Comparison of ENCODE assay signal across 12 cellular contexts in genomic region chr18:63683152-63683551, GRCh38. TPM values are rescaled to one million over a fixed set of nuclear protein-coding genes. Genes with fewer than 3 reads are reported as not detected.
DNase-seq lines count a peak whose midpoint lies in the region; TF ChIP-seq lines count a peak whose summit lies in the region.
"Had no signal": no experiment of that assay in that cellular context is flagged by ENCODE, and none has a peak within 500 bp of the region (broad histone marks: within the 10 kb centered on the region; RNA-seq: fewer than 3 reads in every experiment).

No MANE protein-coding gene starts in this region.

- H3K4me3 ChIP-seq in esophagus (ENCODE audit: low read depth in 1 of 2, low read length in 2 of 2) (no peak overlapping the region), BE2C (ENCODE audit: low read depth, low read length) (no peak overlapping the region), suprapubic skin (no peak overlapping the region)

- no peaks in the 10 kb centered on the region for H3K36me3 Mint-ChIP-seq in nephron progenitor cell (ENCODE audit: low read depth)
- H3K36me3 Mint-ChIP-seq: stimulated activated naive B cell treated with anti-CD40 and anti-IgM and Interleukin-4, amounts not matched to agents 10 μg/mL and 1 μg/mL and 100 μg/mL, for 72 hours had no signal

- H3K36me3 ChIP-seq in esophagus (ENCODE audit: control insufficient read depth in 2 of 2, insufficient read depth in 2 of 2, low read length in 1 of 2): no peaks in the 10 kb centered on the region
- H3K36me3 ChIP-seq in BE2C: no peaks in the 10 kb centered on the region
- H3K36me3 ChIP-seq in suprapubic skin: no peaks in the 10 kb centered on the region

- peak overlapping the region; percentile 26 for H3K27ac Mint-ChIP-seq in nephron progenitor cell
- H3K27ac Mint-ChIP-seq: stimulated activated naive B cell treated with anti-CD40 and anti-IgM and Interleukin-4, amounts not matched to agents 10 μg/mL and 1 μg/mL and 100 μg/mL, for 72 hours had no signal

- H3K9me3 ChIP-seq in esophagus (ENCODE audit: control insufficient read depth in 2 of 2, insufficient read depth in 1 of 2, low read depth in 1 of 2, low read length in 1 of 2) (no peaks in the 10 kb centered on the region), BE2C (no peaks in the 10 kb centered on the region), suprapubic skin (no peaks in the 10 kb centered on the region)

- H3K27me3 ChIP-seq in esophagus (ENCODE audit: control insufficient read depth in 1 of 2, insufficient read depth in 2 of 2, low read length in 2 of 2) (no peaks in the 10 kb centered on the region), BE2C (no peaks in the 10 kb centered on the region), suprapubic skin (no peaks in the 10 kb centered on the region)

- H3K9me3 Mint-ChIP-seq in nephron progenitor cell: peaks cover 5% of the 10 kb centered on the region

- no peak for TF ChIP-seq CTCF in nephron progenitor cell (IDR thresholded peaks at IDR 0.05)
- TF ChIP-seq CTCF in BE2C (IDR thresholded peaks at IDR 0.05; ENCODE audit: low read depth, low read length): no peak
- no peak for TF ChIP-seq CTCF in suprapubic skin (IDR thresholded peaks at IDR 0.05)

- TF ChIP-seq POLR2A in suprapubic skin (IDR thresholded peaks at IDR 0.05): no peak

- no peak for TF ChIP-seq EP300 in suprapubic skin (IDR thresholded peaks at IDR 0.05)

- H3K27ac ChIP-seq in esophagus (ENCODE audit: low read depth in 2 of 2, low read length in 1 of 2) (peak overlapping the region; percentile 26 to 87), suprapubic skin (no peak overlapping the region)

- peaks cover 18% of the 10 kb centered on the region for H3K4me1 Mint-ChIP-seq in nephron progenitor cell
- H3K4me1 Mint-ChIP-seq: stimulated activated naive B cell treated with anti-CD40 and anti-IgM and Interleukin-4, amounts not matched to agents 10 μg/mL and 1 μg/mL and 100 μg/mL, for 72 hours had no signal

- no peak overlapping the region for H3K4me3 Mint-ChIP-seq in nephron progenitor cell
- H3K4me3 Mint-ChIP-seq: stimulated activated naive B cell treated with anti-CD40 and anti-IgM and Interleukin-4, amounts not matched to agents 10 μg/mL and 1 μg/mL and 100 μg/mL, for 72 hours had no signal

- H3K27me3 Mint-ChIP-seq in nephron progenitor cell (ENCODE audit: low read depth, poor library complexity): peaks cover 4% of the 10 kb centered on the region

- peak; percentile 90 for DNase-seq in AG20443 (ENCODE audit: low spot score)
- DNase-seq in LHCN-M2 (ENCODE audit: low read depth): peak; percentile 89
- no peak for DNase-seq in nephron progenitor cell
- no peak for DNase-seq in BE2C
- no peak for DNase-seq in suprapubic skin (ENCODE audit: low spot score in 2 of 2)
- no peak for DNase-seq in NCI-H1105 treated with DMSO at 0.1 percent for 48 hours (lab: John Stamatoyannopoulos, UW)
- DNase-seq in CD1c-positive myeloid dendritic cell (ENCODE audit: extremely low spot score): no peak
- DNase-seq: NCI-H1092 treated with DMSO at 0.1 percent for 48 hours; stimulated activated naive B cell treated with anti-CD40 and anti-IgM and Interleukin-4, amounts not matched to agents 10 μg/mL and 1 μg/mL and 100 μg/mL, for 72 hours had no signal

- 30 to 33% methylated on average over 2 of the region's 2 CpGs for WGBS in esophagus, 2 donors
- 35% methylated on average over 2 of the region's 2 CpGs for WGBS in suprapubic skin

- H3K4me1 ChIP-seq in esophagus (ENCODE audit: control insufficient read depth in 2 of 2, insufficient read depth in 2 of 2, low read length in 1 of 2): peaks cover 0 to 2% of the 10 kb centered on the region in 2 donors
- no peaks in the 10 kb centered on the region for H3K4me1 ChIP-seq in BE2C
- peaks cover 6% of the 10 kb centered on the region for H3K4me1 ChIP-seq in suprapubic skin

RNA-seq across cellular contexts. Expression of gene SERPINB11, which starts 19.6 kb away (rescaled TPM):
- total RNA-seq in LHCN-M2 (2014; rRNA removed): not detected in 2 replicates
- not detected for polyA plus RNA-seq in LHCN-M2 (2012)
- 10 to 100 TPM in 1 of 2 donors, 1 to 10 TPM in 1; 6.4 to 11.7 TPM for polyA plus RNA-seq in esophagus
- polyA plus RNA-seq in BE2C (2012; ENCODE audit: insufficient read depth, insufficient read length, low read depth): not detected
- total RNA-seq in suprapubic skin: under 1 TPM in 1 of 4 donors, not detected in 3; 0.45 TPM
- total RNA-seq: frontal cortex, posterior vena cava had no signal

RNA-seq across cellular contexts. Expression of gene SERPINB3, which starts 21.5 kb away (rescaled TPM):
- not detected in 2 replicates for total RNA-seq in LHCN-M2 (2014; rRNA removed)
- polyA plus RNA-seq in LHCN-M2 (2012): not detected
- polyA plus RNA-seq in esophagus: 100 to 1,000 TPM; 167 to 870 TPM
- not detected for polyA plus RNA-seq in BE2C (2012; ENCODE audit: insufficient read depth, insufficient read length, low read depth)
- total RNA-seq in suprapubic skin: 10 to 100 TPM in 3 of 4 donors, 1 to 10 TPM in 1; 1.5 to 30.1 (median 23.0) TPM
- total RNA-seq: frontal cortex, posterior vena cava had no signal

RNA-seq across cellular contexts. Expression of gene SERPINB4, which starts 39.1 kb away (rescaled TPM):
- total RNA-seq in LHCN-M2 (2014; rRNA removed) (not detected in 2 replicates), suprapubic skin (1 to 10 TPM in 1 of 4 donors, under 1 TPM in 2, not detected in 1; 0.44 to 1.1 (median 0.60) TPM)
- not detected for polyA plus RNA-seq in LHCN-M2 (2012)
- polyA plus RNA-seq in esophagus: 10 to 100 TPM; 19.3 to 68.4 TPM
- polyA plus RNA-seq in BE2C (2012; ENCODE audit: insufficient read depth, insufficient read length, low read depth): not detected
- total RNA-seq: frontal cortex, posterior vena cava had no signal

Comparison
In these comparisons a context has a peak if more than half of its experiments do, and no peak if none do; other contexts are left out.
1. DNase-seq: peak in AG20443 (single experiment) and LHCN-M2 (single experiment); none in nephron progenitor cell (single experiment), BE2C (single experiment), suprapubic skin (0 of 2), NCI-H1105 treated with DMSO at 0.1 percent for 48 hours (single experiment) and CD1c-positive myeloid dendritic cell (single experiment).